Comparison of ENCODE assay signal across 29 cellular contexts in genomic region chr15:71629761-71630499, GRCh38.
A peak's percentile ranks its signal among the peaks of the same experiment; 100 is the strongest.
DNase-seq lines count a peak whose midpoint lies in the region; ATAC-seq and TF ChIP-seq lines count a peak whose summit lies in the region.
"Had no signal": no experiment of that assay in that cellular context is flagged by ENCODE, and none has a peak within 500 bp of the region (broad histone marks: within the 10 kb centered on the region; RNA-seq: fewer than 3 reads in every experiment).

No MANE protein-coding gene starts in this region.

- H3K4me3 Mint-ChIP-seq in endothelial cell (ENCODE audit: unreplicated experiment): no peak overlapping the region
- H3K4me3 Mint-ChIP-seq: activated naive CD8-positive, alpha-beta T cell; CD4-positive, CD25-positive, alpha-beta regulatory T cell; natural killer cell treated with Interleukin-12 subunit alpha and Interleukin-12 subunit beta and Interleukin-15 and Interleukin-18, amount 100 ng/mL, for 72 hours; stimulated activated effector memory CD8-positive, alpha-beta T cell treated with anti-CD3 and anti-CD28 coated beads, Interleukin-12 subunit alpha, Interleukin-12 subunit beta, amount 100 ng/mL, for 72 hours; T-helper 2 cell treated with Interferon-gamma antibody and Interleukin-4, amounts not matched to agents 5 μg/mL and 100 μg/mL, for 36 hours had no signal

- no peaks in the 10 kb centered on the region for H3K9me3 ChIP-seq in esophagus squamous epithelium
- H3K9me3 ChIP-seq: pancreas, right lobe of liver, upper lobe of right lung had no signal

- peaks cover 19% of the 10 kb centered on the region for H3K4me1 Mint-ChIP-seq in endothelial cell (ENCODE audit: unreplicated experiment)
- H3K4me1 Mint-ChIP-seq: CD4-positive, CD25-positive, alpha-beta regulatory T cell; stimulated activated effector memory CD8-positive, alpha-beta T cell treated with anti-CD3 and anti-CD28 coated beads, Interleukin-12 subunit alpha, Interleukin-12 subunit beta, amount 100 ng/mL, for 72 hours had no signal

- no peaks in the 10 kb centered on the region for H3K27me3 ChIP-seq in esophagus squamous epithelium
- H3K27me3 ChIP-seq: foreskin keratinocyte, pancreas, right lobe of liver, upper lobe of right lung had no signal

- WGBS in esophagus squamous epithelium, 2 donors: 45 to 48% methylated on average over 9 of the region's 9 CpGs

- DNase-seq in NCI-H1105 treated with DMSO at 0.1 percent for 48 hours (lab: John Stamatoyannopoulos, UW) (peak; percentile 11), NCI-H1105 (lab: John Stamatoyannopoulos, UW) (no peak), esophagus squamous epithelium (lab: John Stamatoyannopoulos, UW) (no peak), medulla oblongata (ENCODE audit: extremely low spot score) (peak; percentile 27), endothelial cell (ENCODE audit: low spot score) (no peak)
- DNase-seq: activated T-cell treated with anti-CD3 and anti-CD28 coated beads for 4 hours; aorta; CD4-positive, CD25-positive, alpha-beta regulatory T cell; DND-41; foreskin keratinocyte; HCEC 1CT; KG1; MM.1S; NCI-H1436; NCI-H2081 treated with DMSO at 0.1 percent for 48 hours; NCI-H446; pancreas; right lobe of liver; stimulated activated CD4-positive, alpha-beta T cell treated with anti-CD3 and anti-CD28 coated beads, Interleukin-4, amount 100 ng/mL, for 24 hours; upper lobe of right lung had no signal

- ATAC-seq in HG03196 (IDR thresholded peaks at IDR 0.05; ENCODE audit: unreplicated experiment): no peak
- ATAC-seq in GM18520 (IDR thresholded peaks at IDR 0.05; ENCODE audit: unreplicated experiment): no peak
- ATAC-seq: foreskin keratinocyte; left lobe of liver; pancreas; right lobe of liver; stimulated activated effector memory CD8-positive, alpha-beta T cell treated with anti-CD3 and anti-CD28 coated beads, Interleukin-12 subunit alpha, Interleukin-12 subunit beta, amount 100 ng/mL, for 72 hours; upper lobe of right lung had no signal

- peaks cover 0 to 60% (median 0%) of the 10 kb centered on the region in 3 donors for H3K36me3 ChIP-seq in esophagus squamous epithelium
- H3K36me3 ChIP-seq: pancreas, right lobe of liver, upper lobe of right lung had no signal

- no peaks in the 10 kb centered on the region for H3K9me3 Mint-ChIP-seq in endothelial cell (ENCODE audit: unreplicated experiment)
- H3K9me3 Mint-ChIP-seq: natural killer cell treated with Interleukin-12 subunit alpha and Interleukin-12 subunit beta and Interleukin-15 and Interleukin-18, amount 100 ng/mL, for 72 hours; stimulated activated effector memory CD8-positive, alpha-beta T cell treated with anti-CD3 and anti-CD28 coated beads, Interleukin-12 subunit alpha, Interleukin-12 subunit beta, amount 100 ng/mL, for 72 hours; T-helper 2 cell treated with Interferon-gamma antibody and Interleukin-4, amounts not matched to agents 5 μg/mL and 100 μg/mL, for 36 hours had no signal

- peak overlapping the region; percentile 36 to 68 (median 65) for H3K27ac ChIP-seq in esophagus squamous epithelium
- H3K27ac ChIP-seq in skin epidermis: peak overlapping the region in 11 of 21 experiments; percentile 14 to 84 (median 55)
- H3K27ac ChIP-seq: 22Rv1, foreskin keratinocyte, pancreas, right lobe of liver, upper lobe of right lung had no signal

- no peak for TF ChIP-seq POLR2A in esophagus squamous epithelium (IDR thresholded peaks at IDR 0.05)

- H3K4me1 ChIP-seq in esophagus squamous epithelium: peaks cover 0 to 31% (median 5%) of the 10 kb centered on the region in 3 donors
- H3K4me1 ChIP-seq: foreskin keratinocyte, pancreas, right lobe of liver, upper lobe of right lung had no signal

- H3K27me3 Mint-ChIP-seq in endothelial cell (ENCODE audit: unreplicated experiment): peaks cover 3% of the 10 kb centered on the region

- no peak for TF ChIP-seq CTCF in esophagus squamous epithelium (IDR thresholded peaks at IDR 0.05)
- TF ChIP-seq CTCF in endothelial cell (IDR thresholded peaks at IDR 0.05; ENCODE audit: unreplicated experiment): no peak

- intact Hi-C loops in esophagus squamous epithelium (cut with DNase I): no loop called here

- H3K4me3 ChIP-seq in esophagus squamous epithelium (no peak overlapping the region), skin epidermis (no peak overlapping the region)
- H3K4me3 ChIP-seq: pancreas, right lobe of liver, upper lobe of right lung had no signal

- no peaks in the 10 kb centered on the region for H3K36me3 Mint-ChIP-seq in endothelial cell (ENCODE audit: low read depth, unreplicated experiment)
- H3K36me3 Mint-ChIP-seq: activated naive CD8-positive, alpha-beta T cell; CD4-positive, CD25-positive, alpha-beta regulatory T cell; natural killer cell treated with Interleukin-12 subunit alpha and Interleukin-12 subunit beta and Interleukin-15 and Interleukin-18, amount 100 ng/mL, for 72 hours; stimulated activated effector memory CD8-positive, alpha-beta T cell treated with anti-CD3 and anti-CD28 coated beads, Interleukin-12 subunit alpha, Interleukin-12 subunit beta, amount 100 ng/mL, for 72 hours had no signal

- H3K27ac Mint-ChIP-seq in endothelial cell (ENCODE audit: unreplicated experiment): no peak overlapping the region
- H3K27ac Mint-ChIP-seq: activated naive CD8-positive, alpha-beta T cell; CD4-positive, CD25-positive, alpha-beta regulatory T cell; natural killer cell treated with Interleukin-12 subunit alpha and Interleukin-12 subunit beta and Interleukin-15 and Interleukin-18, amount 100 ng/mL, for 72 hours; stimulated activated effector memory CD8-positive, alpha-beta T cell treated with anti-CD3 and anti-CD28 coated beads, Interleukin-12 subunit alpha, Interleukin-12 subunit beta, amount 100 ng/mL, for 72 hours; T-helper 2 cell treated with Interferon-gamma antibody and Interleukin-4, amounts not matched to agents 5 μg/mL and 100 μg/mL, for 36 hours had no signal

Comparison
In these comparisons a context has a peak if more than half of its experiments do, and no peak if none do; other contexts are left out.
1. DNase-seq: peak in NCI-H1105 treated with DMSO at 0.1 percent for 48 hours (single experiment) and medulla oblongata (single experiment); none in NCI-H1105 (single experiment), esophagus squamous epithelium (single experiment) and endothelial cell (single experiment).